ENCODE assay signal across 27 cellular contexts in genomic region chr19:16878181-16878965, GRCh38. TPM values are rescaled to one million over a fixed set of nuclear protein-coding genes. Genes with fewer than 3 reads are reported as not detected.
"Had no signal": no experiment of that assay in that cellular context is flagged by ENCODE, and none has a peak within 500 bp of the region (broad histone marks: within the 10 kb centered on the region; RNA-seq: fewer than 3 reads in every experiment).

No MANE protein-coding gene starts in this region.

- H3K27ac ChIP-seq: cardiac muscle cell, KMS-11 had no signal

- H3K4me2 ChIP-seq: KMS-11 had no signal

- H3K9ac ChIP-seq: KMS-11 had no signal

- H3K27me3 ChIP-seq: cardiac muscle cell, MG63 had no signal

- ATAC-seq: activated CD8-positive, alpha-beta memory T cell treated with anti-CD3 and anti-CD28 coated beads, Interleukin-2, amount 10 ng/mL, durations not matched to agents 7 days and 5 days; Panc1; T-helper 17 cell; WTC11 had no signal

- DNase-seq: activated CD4-positive, alpha-beta T cell treated with anti-CD3 and anti-CD28 coated beads for 1 hour; activated CD4-positive, alpha-beta T cell treated with anti-CD3 and anti-CD28 coated beads, Interleukin-2, amount 10 ng/mL, durations not matched to agents 24 days and 14 days; activated CD4-positive, alpha-beta T cell treated with anti-CD3 and anti-CD28 coated beads, Interleukin-2, amount 50 U/mL, for 48 hours; activated CD8-positive, alpha-beta memory T cell treated with anti-CD3 and anti-CD28 coated beads, Interleukin-2, amount 10 ng/mL, durations not matched to agents 7 days and 5 days; activated gamma-delta T cell; activated naive CD4-positive, alpha-beta T cell treated with anti-CD3 and anti-CD28 coated beads for 36 hours; activated T-cell treated with anti-CD3 and anti-CD28 coated beads, Interleukin-2, amount 50 U/mL, for 24 hours; amygdala; MG63; NCI-H1092 treated with DMSO at 0.1 percent for 48 hours; NCI-H1436; NCI-H1694 treated with DMSO at 0.1 percent for 48 hours; NCI-H2029 treated with DMSO at 0.1 percent for 48 hours; NCI-H345; NCI-H510A; NCI-H526 treated with DMSO at 0.1 percent for 48 hours; NCI-H82; RPMI8226; SHP77 treated with DMSO at 0.1 percent for 48 hours; T-helper 17 cell; T-helper 9 cell had no signal

- H3K4me3 ChIP-seq: cardiac muscle cell, MG63 had no signal

RNA-seq across cellular contexts. Expression of gene F2RL3, which starts 10.4 kb away (rescaled TPM):
- total RNA-seq: activated CD4-positive, alpha-beta T cell treated with anti-CD3 and anti-CD28 coated beads, Interleukin-2, amount 10 ng/mL, durations not matched to agents 24 days and 14 days; activated naive CD4-positive, alpha-beta T cell treated with anti-CD3 and anti-CD28 coated beads for 36 hours; astrocyte; SK-MEL-5 had no signal
